ENCODE assay signal across 8 cellular contexts in genomic region chr14:61661471-61661988, GRCh38. TPM values are rescaled to one million over a fixed set of nuclear protein-coding genes. Genes with fewer than 3 reads are reported as not detected.
DNase-seq lines count a peak whose midpoint lies in the region; ATAC-seq and TF ChIP-seq lines count a peak whose summit lies in the region.

No MANE protein-coding gene starts in this region.

- H3K36me3 Mint-ChIP-seq in activated naive CD8-positive, alpha-beta T cell, result no peaks in the 10 kb centered on the region

- H3K9me3 Mint-ChIP-seq in activated naive CD8-positive, alpha-beta T cell (ENCODE audit: low read depth), result no peaks in the 10 kb centered on the region

- no peaks in the 10 kb centered on the region for H3K9me3 ChIP-seq in osteoblast (ENCODE audit: low read depth, low read length)

- DNase-seq in osteoblast (ENCODE audit: insufficient read length, low spot score, missing footprints) (peak; percentile 70), A172 (ENCODE audit: low spot score) (no peak), AG08396 (ENCODE audit: low spot score) (no peak), cardiac septum (ENCODE audit: low spot score) (no peak)

- peak overlapping the region; percentile 94 for H3K27ac Mint-ChIP-seq in activated naive CD8-positive, alpha-beta T cell

- intact Hi-C loops in cardiac septum (cut with DNase I), result no loop called here

- ATAC-seq in GM18861 (IDR thresholded peaks at IDR 0.05; ENCODE audit: unreplicated experiment) (peak; percentile 23), HG02973 (IDR thresholded peaks at IDR 0.05; ENCODE audit: unreplicated experiment) (peak; percentile 40), HG03045 (IDR thresholded peaks at IDR 0.05; ENCODE audit: unreplicated experiment) (no peak)

- H3K4me2 ChIP-seq in osteoblast (ENCODE audit: insufficient read depth, low read length), result peak overlapping the region; percentile 85

- H2AFZ ChIP-seq in osteoblast (ENCODE audit: low read length), result peak overlapping the region; percentile 32

- no peaks in the 10 kb centered on the region for H3K27me3 ChIP-seq in osteoblast (ENCODE audit: insufficient read depth, low read length)

- H3K36me3 ChIP-seq in osteoblast (ENCODE audit: insufficient read depth, low read length), result no peaks in the 10 kb centered on the region

- H3K79me2 ChIP-seq in osteoblast (ENCODE audit: insufficient read depth, low read length), result no peaks in the 10 kb centered on the region

- H3K4me1 Mint-ChIP-seq in activated naive CD8-positive, alpha-beta T cell (ENCODE audit: low read depth), result peaks cover 70% of the 10 kb centered on the region

- peak overlapping the region; percentile 92 for H3K27ac ChIP-seq in osteoblast (ENCODE audit: low read depth, low read length)

- peak overlapping the region; percentile 77 for H3K4me3 Mint-ChIP-seq in activated naive CD8-positive, alpha-beta T cell

- H3K4me1 ChIP-seq in osteoblast (ENCODE audit: insufficient read depth, low read length), result peaks cover 33% of the 10 kb centered on the region

- TF ChIP-seq CTCF in osteoblast (IDR thresholded peaks at IDR 0.05; ENCODE audit: extremely low read depth, low read depth, low read length), result no peak

- H3K27me3 Mint-ChIP-seq in activated naive CD8-positive, alpha-beta T cell, result no peaks in the 10 kb centered on the region

- no peaks in the 10 kb centered on the region for H4K20me1 ChIP-seq in osteoblast (ENCODE audit: insufficient read depth, low read length)

- H3K4me3 ChIP-seq in osteoblast (ENCODE audit: insufficient read depth, low read length), result peak overlapping the region; percentile 48

RNA-seq across cellular contexts. Expression of gene HIF1A, which starts 33.8 kb away (rescaled TPM):
- total RNA-seq in osteoblast (611 and 816 TPM in 2 replicates), cardiac septum (73.2 TPM)
- total RNA-seq in A172 (2014; rRNA removed; shearing (Covaris generic)), result 226 and 236 TPM in 2 replicates
